In genomic region chr9:112884721-112885120, GRCh38 we compare ENCODE assay signal across 26 cellular contexts. TPM values are rescaled to one million over a fixed set of nuclear protein-coding genes. Genes with fewer than 3 reads are reported as not detected.
"Had no signal": no experiment of that assay in that cellular context is flagged by ENCODE, and none has a peak within 500 bp of the region (broad histone marks: within the 10 kb centered on the region; RNA-seq: fewer than 3 reads in every experiment).

No MANE protein-coding gene starts in this region.

- ATAC-seq: activated CD4-positive, alpha-beta T cell treated with anti-CD3 and anti-CD28 coated beads for 36 hours; activated T-cell treated with anti-CD3 and anti-CD28 coated beads, Interleukin-2, amount 50 U/mL, for 72 hours; natural killer cell treated with Interleukin-12 subunit alpha and Interleukin-12 subunit beta and Interleukin-15 and Interleukin-18, amount 100 ng/mL, for 72 hours; right cardiac atrium had no signal

- H3K36me3 Mint-ChIP-seq: natural killer cell treated with Interleukin-12 subunit alpha and Interleukin-12 subunit beta and Interleukin-15 and Interleukin-18, amount 100 ng/mL, for 72 hours had no signal

- H3K4me1 Mint-ChIP-seq: activated CD4-positive, alpha-beta T cell treated with anti-CD3 and anti-CD28 coated beads for 36 hours; memory B cell had no signal

- H3K4me3 Mint-ChIP-seq: activated CD4-positive, alpha-beta memory T cell treated with anti-CD3 and anti-CD28 coated beads for 36 hours; activated CD4-positive, alpha-beta T cell treated with anti-CD3 and anti-CD28 coated beads for 36 hours; activated naive CD8-positive, alpha-beta T cell; activated T-cell treated with anti-CD3 and anti-CD28 coated beads, Interleukin-2, amount 50 U/mL, for 72 hours; dendritic cell treated with granulocyte-macrophage colony-stimulating factor and Interleukin-4, amounts not matched to agents 40 ng/mL and 50 ng/mL, for 4 days; memory B cell; natural killer cell treated with Interleukin-12 subunit alpha and Interleukin-12 subunit beta and Interleukin-15 and Interleukin-18, amount 100 ng/mL, for 72 hours had no signal

- H3K9me3 Mint-ChIP-seq: activated CD4-positive, alpha-beta memory T cell treated with anti-CD3 and anti-CD28 coated beads for 36 hours; activated T-cell treated with anti-CD3 and anti-CD28 coated beads, Interleukin-2, amount 50 U/mL, for 72 hours; dendritic cell treated with granulocyte-macrophage colony-stimulating factor and Interleukin-4, amounts not matched to agents 40 ng/mL and 50 ng/mL, for 4 days; memory B cell; natural killer cell treated with Interleukin-12 subunit alpha and Interleukin-12 subunit beta and Interleukin-15 and Interleukin-18, amount 100 ng/mL, for 72 hours had no signal

- H3K36me3 ChIP-seq: brain microvascular endothelial cell, transverse colon, WERI-Rb-1 had no signal

- H3K9me3 ChIP-seq: left ventricle myocardium inferior, transverse colon had no signal

- H3K27ac ChIP-seq: brain microvascular endothelial cell, left ventricle myocardium inferior, SK-N-MC, transverse colon, WERI-Rb-1 had no signal

- H3K27ac Mint-ChIP-seq: activated CD4-positive, alpha-beta memory T cell treated with anti-CD3 and anti-CD28 coated beads for 36 hours; activated CD4-positive, alpha-beta T cell treated with anti-CD3 and anti-CD28 coated beads for 36 hours; activated naive CD8-positive, alpha-beta T cell; activated T-cell treated with anti-CD3 and anti-CD28 coated beads, Interleukin-2, amount 50 U/mL, for 72 hours; dendritic cell treated with granulocyte-macrophage colony-stimulating factor and Interleukin-4, amounts not matched to agents 40 ng/mL and 50 ng/mL, for 4 days; memory B cell; natural killer cell treated with Interleukin-12 subunit alpha and Interleukin-12 subunit beta and Interleukin-15 and Interleukin-18, amount 100 ng/mL, for 72 hours had no signal

- H3K4me3 ChIP-seq: left ventricle myocardium inferior, SK-N-MC, skin epidermis, transverse colon had no signal

- H3K4me1 ChIP-seq: left ventricle myocardium inferior, transverse colon had no signal

- DNase-seq: activated CD4-positive, alpha-beta memory T cell treated with anti-CD3 and anti-CD28 coated beads for 36 hours; activated CD4-positive, alpha-beta T cell treated with anti-CD3 and anti-CD28 coated beads for 36 hours; activated CD8-positive, alpha-beta memory T cell treated with anti-CD3 and anti-CD28 coated beads, Interleukin-2, amount 50 U/mL, for 4 hours; activated gamma-delta T cell; activated T-cell treated with anti-CD3 and anti-CD28 coated beads, Interleukin-2, amount 50 U/mL, for 72 hours; amniotic stem cell; effector memory CD4-positive, alpha-beta T cell; erythroblast; kidney; left ventricle myocardium inferior; nucleus accumbens; right cardiac atrium; stimulated activated CD4-positive, alpha-beta T cell treated with anti-CD3 and anti-CD28 coated beads, Interleukin-4, amount 100 ng/mL, for 24 hours; stimulated activated naive CD4-positive, alpha-beta T cell treated with Interleukin-2 at 50 U/mL for 16 hours; substantia nigra; transverse colon; WERI-Rb-1 had no signal

- H3K27me3 ChIP-seq: brain microvascular endothelial cell had no signal

RNA-seq across cellular contexts. Expression of gene SLC46A2, which starts 6.0 kb away (rescaled TPM):
- total RNA-seq: activated CD4-positive, alpha-beta memory T cell treated with anti-CD3 and anti-CD28 coated beads for 36 hours; activated CD4-positive, alpha-beta T cell treated with anti-CD3 and anti-CD28 coated beads for 36 hours; activated T-cell treated with anti-CD3 and anti-CD28 coated beads, Interleukin-2, amount 50 U/mL, for 72 hours; left ventricle myocardium inferior; natural killer cell treated with Interleukin-12 subunit alpha and Interleukin-12 subunit beta and Interleukin-15 and Interleukin-18, amount 100 ng/mL, for 72 hours; progenitor cell of endocrine pancreas; right cardiac atrium; T-helper 1 cell treated with Interleukin-12 subunit alpha and Interleukin-12 subunit beta and Interleukin-4 antibody, amounts not matched to agents 30 ng/mL and 1 ng/mL, for 36 hours; transverse colon had no signal
